10 cellular contexts compared by ENCODE assay signal in the genomic region with DNA sequence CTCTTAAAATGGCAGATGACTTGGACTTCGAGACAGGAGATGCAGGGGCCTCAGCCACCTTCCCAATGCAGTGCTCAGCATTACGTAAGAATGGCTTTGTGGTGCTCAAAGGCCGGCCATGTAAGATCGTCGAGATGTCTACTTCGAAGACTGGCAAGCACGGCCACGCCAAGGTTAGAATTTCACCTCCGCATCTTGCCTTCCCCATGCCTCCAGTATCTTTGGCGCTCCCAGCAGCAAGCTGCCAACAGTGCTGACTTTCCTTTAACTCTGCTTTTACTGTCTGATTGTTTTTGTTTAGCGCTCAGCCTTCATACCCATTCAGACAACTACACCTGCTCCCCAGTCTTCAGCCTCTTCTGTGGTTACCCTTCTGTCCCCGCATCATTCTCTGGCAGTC. TPM values are rescaled to one million over a fixed set of nuclear protein-coding genes. Genes with fewer than 3 reads are reported as not detected.
A peak's percentile ranks its signal among the peaks of the same experiment; 100 is the strongest.
DNase-seq lines count a peak whose midpoint lies in the region; ATAC-seq and TF ChIP-seq lines count a peak whose summit lies in the region.
"Had no signal": no experiment of that assay in that cellular context is flagged by ENCODE, and none has a peak within 500 bp of the region (broad histone marks: within the 10 kb centered on the region; RNA-seq: fewer than 3 reads in every experiment).

No MANE protein-coding gene starts in this region.

- no peaks in the 10 kb centered on the region for H3K27me3 ChIP-seq in heart right ventricle
- no peaks in the 10 kb centered on the region for H3K27me3 ChIP-seq in left lung
- no peaks in the 10 kb centered on the region for H3K27me3 ChIP-seq in transverse colon

- in situ Hi-C loops in transverse colon (cut with MboI; ENCODE audit: low pct_ligation_motif_present in 1 of 4, low pct_unique_long_range_greater_than_20kb in 1 of 4, low sequenced_read_pairs in 3 of 4): no loop called here

- DNase-seq in heart right ventricle: no peak
- DNase-seq in left cardiac atrium: no peak
- peak in 1 of 2 donors; percentile 20 for DNase-seq in left lung
- DNase-seq in transverse colon: no peak
- no peak for DNase-seq in putamen (ENCODE audit: low spot score)
- DNase-seq in GM19240 (ENCODE audit: insufficient read length, low spot score): no peak
- DNase-seq in GM10266 (ENCODE audit: extremely low spot score): no peak
- DNase-seq: activated CD8-positive, alpha-beta memory T cell treated with anti-CD3 and anti-CD28 coated beads for 24 hours; DMS 273 treated with DMSO at 0.1 percent for 48 hours had no signal

- H3K36me3 Mint-ChIP-seq in activated naive CD8-positive, alpha-beta T cell: peaks cover 23% of the 10 kb centered on the region

- peaks cover 12 to 67% (median 52%) of the 10 kb centered on the region in 9 donors for H3K4me1 ChIP-seq in heart right ventricle
- H3K4me1 ChIP-seq in left lung: peaks cover 29 to 59% of the 10 kb centered on the region in 2 donors
- H3K4me1 ChIP-seq in transverse colon: peaks cover 22 to 50% (median 33%) of the 10 kb centered on the region in 4 donors

- intact Hi-C loops in heart right ventricle (cut with DNase I) (loop anchor here in 4 of 10 donors (5.0 to 10.0 kb wide), 5 partner anchors 47 to 265 kb away; a partner anchor contains a TSS), left cardiac atrium (cut with DNase I) (no loop called here), left lung (cut with DNase I) (no loop called here), transverse colon (cut with DNase I; ENCODE audit: low total_unique reads) (no loop called here)

- H3K4me1 Mint-ChIP-seq in activated naive CD8-positive, alpha-beta T cell (ENCODE audit: low read depth): peaks cover 57% of the 10 kb centered on the region

- H3K36me3 ChIP-seq in heart right ventricle: peaks cover 0 to 50% (median 44%) of the 10 kb centered on the region in 9 donors
- peaks cover 7 to 50% of the 10 kb centered on the region in 2 donors for H3K36me3 ChIP-seq in left lung
- peaks cover 0 to 38% (median 18%) of the 10 kb centered on the region in 4 donors for H3K36me3 ChIP-seq in transverse colon

- H3K27ac Mint-ChIP-seq in activated naive CD8-positive, alpha-beta T cell: peak overlapping the region; percentile 97

- no peaks in the 10 kb centered on the region for H3K9me3 Mint-ChIP-seq in activated naive CD8-positive, alpha-beta T cell (ENCODE audit: low read depth)

- TF ChIP-seq POLR2A in transverse colon (IDR thresholded peaks at IDR 0.05): no peak

- no peaks in the 10 kb centered on the region for H3K27me3 Mint-ChIP-seq in activated naive CD8-positive, alpha-beta T cell

- peak overlapping the region; percentile 94 for H3K4me3 Mint-ChIP-seq in activated naive CD8-positive, alpha-beta T cell

- H3K9me3 ChIP-seq in heart right ventricle (no peaks in the 10 kb centered on the region), left lung (no peaks in the 10 kb centered on the region), transverse colon (no peaks in the 10 kb centered on the region)

- peak overlapping the region in 6 of 10 donors; percentile 76 to 98 (median 94) for H3K4me3 ChIP-seq in heart right ventricle
- H3K4me3 ChIP-seq in left lung: peak overlapping the region in 1 of 2 donors; percentile 97
- H3K4me3 ChIP-seq in transverse colon: peak overlapping the region in 2 of 4 donors; percentile 95 to 98

- no peak for ATAC-seq in heart right ventricle
- ATAC-seq in left cardiac atrium: no peak
- no peak for ATAC-seq in left lung

- H3K27ac ChIP-seq in heart right ventricle: peak overlapping the region in 7 of 10 donors; percentile 87 to 100 (median 96)
- peak overlapping the region; percentile 96 for H3K27ac ChIP-seq in left lung
- peak overlapping the region; percentile 99 to 100 (median 100) for H3K27ac ChIP-seq in transverse colon

- TF ChIP-seq EP300 in transverse colon (IDR thresholded peaks at IDR 0.05; ENCODE audit: low read depth): no peak

- TF ChIP-seq CTCF in heart right ventricle (IDR thresholded peaks at IDR 0.05) (no peak), left lung (IDR thresholded peaks at IDR 0.05) (no peak), transverse colon (IDR thresholded peaks at IDR 0.05) (no peak), GM10266 (IDR thresholded peaks at IDR 0.05; ENCODE audit: control insufficient read depth, insufficient read depth, low read depth, missing control alignments) (no peak)

- WGBS in heart right ventricle, 2 donors: 86 to 89% methylated on average over 12 of the region's 12 CpGs
- 79 to 88% methylated on average over 4 to 12 of the region's 12 CpGs for WGBS in transverse colon (ENCODE audit: low coverage in 1 of 2), 2 donors

RNA-seq across cellular contexts. Expression of a gene that starts 2.2 kb away (rescaled TPM):
- total RNA-seq in heart right ventricle (100 to 1,000 TPM; 197 to 444 (median 248) TPM), left cardiac atrium (100 to 1,000 TPM; 274 to 374 TPM), left lung (100 to 1,000 TPM; 307 to 622 TPM), transverse colon (100 to 1,000 TPM in 3 of 4 donors, 10 to 100 TPM in 1; 91.3 to 188 (median 149) TPM)
- polyA plus RNA-seq in heart right ventricle: 100 to 1,000 TPM; 457 to 716 TPM

RNA-seq across cellular contexts. Expression of a gene that starts 5.5 kb away (rescaled TPM):
- total RNA-seq in heart right ventricle (10 to 100 TPM; 49.1 to 81.1 (median 57.4) TPM), left cardiac atrium (10 to 100 TPM; 59.3 to 63.4 TPM), left lung (10 to 100 TPM; 48.2 to 54.9 TPM), transverse colon (100 to 1,000 TPM in 3 of 4 donors, 10 to 100 TPM in 1; 96.5 to 578 (median 150) TPM)
- polyA plus RNA-seq in heart right ventricle: 100 to 1,000 TPM; 103 to 105 TPM

RNA-seq across cellular contexts. Expression of a gene that starts 15.2 kb away (rescaled TPM):
- total RNA-seq in heart right ventricle (1 to 10 TPM in 7 of 10 donors, under 1 TPM in 3; 0.42 to 1.9 (median 1.2) TPM), left cardiac atrium (1 to 10 TPM; 1.2 to 1.9 TPM), left lung (under 1 TPM; 0.37 to 0.67 TPM), transverse colon (100 to 1,000 TPM in 1 of 4 donors, 10 to 100 TPM in 3; 23.1 to 151 (median 43.4) TPM)
- 1 to 10 TPM in 1 of 2 donors, under 1 TPM in 1; 0.49 to 2.6 TPM for polyA plus RNA-seq in heart right ventricle

RNA-seq across cellular contexts. Expression of a gene that starts 19.5 kb away (rescaled TPM):
- total RNA-seq in heart right ventricle (10 to 100 TPM; 21.7 to 45.9 (median 28.7) TPM), left cardiac atrium (10 to 100 TPM; 24.8 to 38.8 TPM), left lung (10 to 100 TPM; 27.8 to 35.2 TPM), transverse colon (100 to 1,000 TPM in 1 of 4 donors, 10 to 100 TPM in 3; 27.8 to 109 (median 35.0) TPM)
- 10 to 100 TPM; 22.4 to 55.5 TPM for polyA plus RNA-seq in heart right ventricle

RNA-seq across cellular contexts. Expression of a gene that starts 26.7 kb away (rescaled TPM):
- total RNA-seq in heart right ventricle: 10 to 100 TPM in 7 of 10 donors, 1 to 10 TPM in 3; 7.4 to 23.4 (median 16.7) TPM
- 1 to 10 TPM; 2.4 to 9.7 TPM for polyA plus RNA-seq in heart right ventricle
- 10 to 100 TPM; 19.0 to 20.4 TPM for total RNA-seq in left cardiac atrium
- total RNA-seq in left lung: 10 to 100 TPM in 1 of 2 donors, 1 to 10 TPM in 1; 9.9 to 51.4 TPM
- 10 to 100 TPM in 2 of 4 donors, 1 to 10 TPM in 2; 4.8 to 21.0 (median 10.0) TPM for total RNA-seq in transverse colon

Comparison
In these comparisons a context has a peak if more than half of its experiments do, and no peak if none do; other contexts are left out.
1. RNA of a gene that starts 15.2 kb away (total RNA-seq): 23.1 to 151 TPM in transverse colon; 1.2 to 1.9 TPM in left cardiac atrium, 0.42 to 1.9 TPM in heart right ventricle and 0.37 to 0.67 TPM in left lung; every median in the first group is over 4 times any median in the second.
2. Peak in every context shown above with its lines, with median percentiles within 50 percentile points of each other: H3K27ac ChIP-seq.